In the genomic region with DNA sequence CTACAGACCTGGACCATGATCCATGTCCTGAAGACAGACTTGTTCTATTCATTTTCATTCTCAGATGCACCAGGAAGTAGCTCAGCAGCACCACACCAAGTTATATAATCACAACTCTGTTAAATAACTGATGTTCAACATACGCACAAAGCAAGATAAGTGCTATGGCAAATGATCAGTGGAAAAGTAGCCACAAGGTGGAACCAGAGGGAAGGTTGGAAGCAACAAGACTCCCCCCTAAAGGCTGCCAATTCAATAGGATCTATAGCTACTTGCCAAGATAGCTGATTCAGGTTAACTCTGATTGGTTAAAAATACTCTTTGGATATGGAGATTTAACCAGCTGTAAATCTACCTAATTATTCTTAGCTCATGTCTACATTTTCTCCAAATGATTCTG, we compare ENCODE assay signal across 1 cellular context.
TF ChIP-seq lines count a peak whose summit lies in the region.

No MANE protein-coding gene starts in this region.

TF ChIP-seq in HepG2, 621 proteins besides CTCF, POLR2A, EP300 and RAD21 (continued from another document):
- TF ChIP-seq, protein P1, sequence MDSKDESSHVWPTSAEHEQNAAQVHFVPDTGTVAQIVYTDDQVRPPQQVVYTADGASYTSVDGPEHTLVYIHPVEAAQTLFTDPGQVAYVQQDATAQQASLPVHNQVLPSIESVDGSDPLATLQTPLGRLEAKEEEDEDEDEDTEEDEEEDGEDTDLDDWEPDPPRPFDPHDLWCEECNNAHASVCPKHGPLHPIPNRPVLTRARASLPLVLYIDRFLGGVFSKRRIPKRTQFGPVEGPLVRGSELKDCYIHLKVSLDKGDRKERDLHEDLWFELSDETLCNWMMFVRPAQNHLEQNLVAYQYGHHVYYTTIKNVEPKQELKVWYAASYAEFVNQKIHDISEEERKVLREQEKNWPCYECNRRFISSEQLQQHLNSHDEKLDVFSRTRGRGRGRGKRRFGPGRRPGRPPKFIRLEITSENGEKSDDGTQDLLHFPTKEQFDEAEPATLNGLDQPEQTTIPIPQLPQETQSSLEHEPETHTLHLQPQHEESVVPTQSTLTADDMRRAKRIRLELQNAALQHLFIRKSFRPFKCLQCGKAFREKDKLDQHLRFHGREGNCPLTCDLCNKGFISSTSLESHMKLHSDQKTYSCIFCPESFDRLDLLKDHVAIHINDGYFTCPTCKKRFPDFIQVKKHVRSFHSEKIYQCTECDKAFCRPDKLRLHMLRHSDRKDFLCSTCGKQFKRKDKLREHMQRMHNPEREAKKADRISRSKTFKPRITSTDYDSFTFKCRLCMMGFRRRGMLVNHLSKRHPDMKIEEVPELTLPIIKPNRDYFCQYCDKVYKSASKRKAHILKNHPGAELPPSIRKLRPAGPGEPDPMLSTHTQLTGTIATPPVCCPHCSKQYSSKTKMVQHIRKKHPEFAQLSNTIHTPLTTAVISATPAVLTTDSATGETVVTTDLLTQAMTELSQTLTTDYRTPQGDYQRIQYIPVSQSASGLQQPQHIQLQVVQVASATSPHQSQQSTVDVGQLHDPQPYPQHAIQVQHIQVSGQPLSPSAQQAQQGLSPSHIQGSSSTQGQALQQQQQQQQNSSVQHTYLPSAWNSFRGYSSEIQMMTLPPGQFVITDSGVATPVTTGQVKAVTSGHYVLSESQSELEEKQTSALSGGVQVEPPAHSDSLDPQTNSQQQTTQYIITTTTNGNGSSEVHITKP (CRISPR knock-in tag; IDR thresholded peaks at IDR 0.05; ENCODE audit: low read depth): no peak
- no peak for TF ChIP-seq TGIF2 (CRISPR knock-in tag; IDR thresholded peaks at IDR 0.05)
- TF ChIP-seq ZC3H4 (CRISPR knock-in tag; IDR thresholded peaks at IDR 0.05; ENCODE audit: borderline replicate concordance): no peak
- no peak for TF ChIP-seq ZNF660 (CRISPR knock-in tag; IDR thresholded peaks at IDR 0.05; ENCODE audit: borderline replicate concordance, low read depth)
- TF ChIP-seq RNF2 (conservative IDR thresholded peaks at IDR 0.05; ENCODE audit: low read depth): no peak
